ENCODE assay signal across 10 cellular contexts in the genomic region with DNA sequence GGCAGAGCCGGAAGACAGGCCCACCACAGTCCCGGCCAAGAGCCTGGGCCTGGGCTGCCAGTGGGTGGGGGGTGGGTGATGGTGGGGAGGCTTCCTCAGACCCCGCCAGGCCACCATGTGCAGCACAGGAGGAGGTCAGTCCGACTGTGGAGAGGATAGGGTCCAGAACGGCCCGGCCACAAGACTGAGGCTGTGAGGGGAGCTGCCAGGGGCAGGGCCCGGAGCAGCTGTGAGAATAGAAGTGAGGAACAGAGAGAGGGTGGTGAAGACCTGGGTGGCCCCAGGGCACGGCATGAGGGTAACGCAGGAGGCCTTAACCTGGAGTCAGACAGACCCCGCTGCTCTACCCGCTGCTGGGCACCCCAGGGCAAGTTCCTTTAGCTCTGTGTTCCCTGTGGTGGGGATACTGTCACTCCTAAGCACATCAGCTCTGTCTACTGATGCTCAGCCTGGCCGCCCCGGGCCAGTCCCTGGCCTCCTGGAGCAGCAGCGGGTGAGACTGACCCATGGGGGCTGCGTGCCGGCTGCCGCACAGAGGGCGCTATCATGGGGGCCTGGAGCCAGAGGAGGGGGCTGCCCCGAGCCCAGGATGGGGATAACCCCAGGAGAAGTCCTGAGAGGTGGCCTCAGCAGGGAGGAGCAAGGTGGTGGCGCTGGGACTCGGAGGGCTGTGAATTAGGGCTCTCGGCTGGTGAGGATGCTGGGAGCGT. TPM values are rescaled to one million over a fixed set of nuclear protein-coding genes. Genes with fewer than 3 reads are reported as not detected.
DNase-seq lines count a peak whose midpoint lies in the region; ATAC-seq and TF ChIP-seq lines count a peak whose summit lies in the region.
"Had no signal": no experiment of that assay in that cellular context is flagged by ENCODE, and none has a peak within 500 bp of the region (broad histone marks: within the 10 kb centered on the region; RNA-seq: fewer than 3 reads in every experiment).

No MANE protein-coding gene starts in this region.

- ATAC-seq in HG03354 (IDR thresholded peaks at IDR 0.05; ENCODE audit: poor library complexity, severe bottlenecking, unreplicated experiment) (peak; percentile 17), naive B cell (ENCODE audit: low read depth in 2 of 2) (no peak), HG02588 (IDR thresholded peaks at IDR 0.05; ENCODE audit: unreplicated experiment) (no peak)

- peaks cover 63% of the 10 kb centered on the region for H3K4me1 ChIP-seq in A673 (ENCODE audit: insufficient read depth, low read length, poor library complexity, severe bottlenecking)

- H3K9me3 Mint-ChIP-seq in chondrocyte (ENCODE audit: low read depth) (no peaks in the 10 kb centered on the region), naive B cell (no peaks in the 10 kb centered on the region)

- peak overlapping the region; percentile 40 for H3K4me3 ChIP-seq in A673 (ENCODE audit: low read depth, low read length, poor library complexity, severe bottlenecking)

- no peaks in the 10 kb centered on the region for H3K27me3 Mint-ChIP-seq in chondrocyte (ENCODE audit: low read depth)
- H3K27me3 Mint-ChIP-seq in naive B cell, result no peaks in the 10 kb centered on the region

- POLR2A ChIA-PET in A673 (lab: Charles Lee; ENCODE audit: low non-redundant PET), result interaction anchor here (0.6 to 1.8 kb wide), 2 partner anchors 22 to 90 kb away, joined by 4 to 5 read pairs; a partner anchor contains a TSS

- H3K27ac Mint-ChIP-seq in chondrocyte (ENCODE audit: unreplicated experiment), result peak overlapping the region; percentile 84
- H3K27ac Mint-ChIP-seq in naive B cell, result peak overlapping the region; percentile 90 to 96 (median 92)

- BruUV-seq in A673 (replicated peaks; lab: Mats Ljungman, UMichigan), result no TSS peak

- H3K36me3 Mint-ChIP-seq in chondrocyte (ENCODE audit: low read depth) (peaks cover 15% of the 10 kb centered on the region), naive B cell (peaks cover 9 to 28% of the 10 kb centered on the region in 2 donors)

- CTCF ChIA-PET in A673 (lab: Charles Lee), result interaction anchor here (0.6 to 4.6 kb wide), 4 partner anchors 22 to 97 kb away, joined by 3 to 33 read pairs (median 8); a partner anchor contains a TSS

- peak overlapping the region; percentile 93 for H3K27ac ChIP-seq in A673 (ENCODE audit: low read depth, low read length, poor library complexity, severe bottlenecking)

- H3K4me1 Mint-ChIP-seq in chondrocyte (ENCODE audit: low read depth), result peaks cover 20% of the 10 kb centered on the region
- H3K4me1 Mint-ChIP-seq in naive B cell, result peaks cover 44 to 81% (median 78%) of the 10 kb centered on the region in 3 donors

- DNase-seq in A673 (ENCODE audit: low spot score), result no peak
- DNase-seq in chondrocyte (ENCODE audit: low spot score), result no peak
- DNase-seq in naive B cell, result no peak
- DNase-seq in RPMI8226, result no peak
- DNase-seq in stimulated activated naive CD4-positive, alpha-beta T cell treated with Interleukin-2 at 50 U/mL for 16 hours (lab: John Stamatoyannopoulos, UW), result no peak
- no peak for DNase-seq in stimulated activated CD4-positive, alpha-beta T cell treated with anti-CD3 and anti-CD28 coated beads, Interleukin-4, amount 100 ng/mL, for 24 hours
- DNase-seq: DMS153 had no signal

- H3K27me3 ChIP-seq in A673 (replicated peaks; ENCODE audit: insufficient read depth, low read depth, low read length, poor library complexity), result no peaks in the 10 kb centered on the region

- H3K9me3 ChIP-seq in A673 (ENCODE audit: low read depth, low read length, poor library complexity, severe bottlenecking), result no peaks in the 10 kb centered on the region

- no peak for TF ChIP-seq CTCF in A673 (conservative IDR thresholded peaks at IDR 0.05; ENCODE audit: low read depth, low read length)
- TF ChIP-seq CTCF in chondrocyte (IDR thresholded peaks at IDR 0.05), result no peak

- intact Hi-C loops in A673 (cut with micrococcal nuclease; ENCODE audit: unreplicated experiment), result loop anchor here (5.0 kb wide), 1 partner anchor 39 kb away; a partner anchor contains a TSS

- H3K4me3 Mint-ChIP-seq in chondrocyte (ENCODE audit: unreplicated experiment) (no peak overlapping the region), naive B cell (peak overlapping the region; percentile 90 to 96 (median 93))

- H3K36me3 ChIP-seq in A673 (ENCODE audit: insufficient read depth, low read length, poor library complexity, severe bottlenecking), result peaks cover 30% of the 10 kb centered on the region

RNA-seq across cellular contexts. Expression of a gene that starts 1.7 kb away (rescaled TPM):
- total RNA-seq in A673 (2021) (99.3 and 99.4 TPM in 2 replicates), chondrocyte (1.0 to 1.5 TPM (median 1.5 TPM) in 3 replicates)
- polyA plus RNA-seq in naive B cell (ENCODE audit: low read depth in 6 of 6), result 100 to 1,000 TPM in 5 of 6 donors, 10 to 100 TPM in 1; 98.6 to 148 (median 118) TPM
- total RNA-seq: renal cortical epithelial cell had no signal

RNA-seq across cellular contexts. Expression of a gene that starts 17.7 kb away (rescaled TPM):
- total RNA-seq in A673 (2021) (43.6 and 59.6 TPM in 2 replicates), chondrocyte (37.9 to 45.7 TPM (median 42.2 TPM) in 3 replicates)
- 10 to 100 TPM; 60.7 to 97.6 (median 86.0) TPM for polyA plus RNA-seq in naive B cell (ENCODE audit: low read depth in 6 of 6)

RNA-seq across cellular contexts. Expression of a gene that starts 17.8 kb away (rescaled TPM):
- total RNA-seq in A673 (2021) (72.4 and 73.8 TPM in 2 replicates), chondrocyte (42.1 to 56.6 TPM (median 49.9 TPM) in 3 replicates)
- polyA plus RNA-seq in naive B cell (ENCODE audit: low read depth in 6 of 6), result 10 to 100 TPM; 43.6 to 96.6 (median 62.6) TPM

RNA-seq across cellular contexts. Expression of a gene that starts 22.1 kb away (rescaled TPM):
- total RNA-seq in A673 (2021) (20.2 and 23.9 TPM in 2 replicates), chondrocyte (27.0 to 31.6 TPM (median 28.9 TPM) in 3 replicates)
- 10 to 100 TPM; 41.9 to 66.6 (median 50.5) TPM for polyA plus RNA-seq in naive B cell (ENCODE audit: low read depth in 6 of 6)

RNA-seq across cellular contexts. Expression of a gene that starts 22.3 kb away (rescaled TPM):
- total RNA-seq in A673 (2021), result 565 and 577 TPM in 2 replicates
- 108 to 129 TPM (median 109 TPM) in 3 replicates for total RNA-seq in chondrocyte
- polyA plus RNA-seq in naive B cell (ENCODE audit: low read depth in 6 of 6), result 10 to 100 TPM; 26.3 to 92.4 (median 63.3) TPM

Comparison
In these comparisons a context has a peak if more than half of its experiments do, and no peak if none do; other contexts are left out.
1. RNA of a gene that starts 1.7 kb away (total RNA-seq): 99.3 to 99.4 TPM in A673; 1.0 to 1.5 TPM in chondrocyte; every median in the first group is over 10 times any median in the second.